In the genomic region with DNA sequence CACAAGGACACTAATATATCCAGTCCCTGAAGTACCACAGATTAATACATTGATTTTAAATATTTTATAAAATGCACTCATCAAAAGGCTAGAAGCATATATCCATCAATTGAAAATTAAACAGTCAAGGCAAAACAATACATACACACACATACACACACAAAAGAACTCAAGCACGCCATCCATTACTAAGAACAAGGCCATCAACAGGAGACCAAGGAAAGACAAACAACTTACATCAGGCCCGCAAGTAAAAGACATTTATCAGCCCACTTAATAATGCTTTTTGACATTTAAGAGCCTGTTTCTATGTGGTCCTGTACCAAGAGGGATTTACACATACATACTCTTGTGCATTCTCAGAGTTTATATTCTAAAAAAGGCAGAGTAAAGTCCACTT, we compare ENCODE assay signal across 15 cellular contexts. TPM values are rescaled to one million over a fixed set of nuclear protein-coding genes. Genes with fewer than 3 reads are reported as not detected.
DNase-seq lines count a peak whose midpoint lies in the region; ATAC-seq and TF ChIP-seq lines count a peak whose summit lies in the region.
"Had no signal": no experiment of that assay in that cellular context is flagged by ENCODE, and none has a peak within 500 bp of the region (broad histone marks: within the 10 kb centered on the region; RNA-seq: fewer than 3 reads in every experiment).

No MANE protein-coding gene starts in this region.

- ATAC-seq in HG03378 (IDR thresholded peaks at IDR 0.05; ENCODE audit: unreplicated experiment) (no peak), HG03354 (IDR thresholded peaks at IDR 0.05; ENCODE audit: poor library complexity, severe bottlenecking, unreplicated experiment) (no peak)
- ATAC-seq: CD8-positive, alpha-beta T cell; GM23338 had no signal

- H3K27me3 Mint-ChIP-seq in HFFc6 (ENCODE audit: insufficient read depth) (0 out of 2 replicates have a peak, but pooled peaks cover 2% of the 10 kb centered on the region), endodermal cell (ENCODE audit: insufficient read depth) (no peaks in the 10 kb centered on the region)

- no peaks in the 10 kb centered on the region for H3K4me1 ChIP-seq in endodermal cell (ENCODE audit: control insufficient read depth, insufficient read depth, low read length)
- H3K4me1 ChIP-seq: Caco-2 had no signal

- H3K27ac Mint-ChIP-seq in HFFc6 (no peak overlapping the region), endodermal cell (no peak overlapping the region)
- H3K27ac Mint-ChIP-seq: CD14-positive monocyte; CD8-positive, alpha-beta T cell; H9 had no signal

- H3K36me3 ChIP-seq in endodermal cell (ENCODE audit: control insufficient read depth, insufficient read depth, low read length): no peaks in the 10 kb centered on the region

- H3K27ac ChIP-seq in endodermal cell (ENCODE audit: low read depth, low read length): no peak overlapping the region
- H3K27ac ChIP-seq: 22Rv1, HL-60 had no signal

- no peaks in the 10 kb centered on the region for H3K9me3 Mint-ChIP-seq in HFFc6
- H3K9me3 Mint-ChIP-seq in endodermal cell: no peaks in the 10 kb centered on the region
- H3K9me3 Mint-ChIP-seq: CD8-positive, alpha-beta T cell; H9 had no signal

- H3K4me3 ChIP-seq in endodermal cell (ENCODE audit: low read length): no peak overlapping the region
- H3K4me3 ChIP-seq: GM23338 had no signal

- H3K9me3 ChIP-seq in endodermal cell (ENCODE audit: control insufficient read depth, low read length): no peaks in the 10 kb centered on the region
- H3K9me3 ChIP-seq: Caco-2 had no signal

- peak; percentile 53 for DNase-seq in DMS153 (lab: John Stamatoyannopoulos, UW)
- DNase-seq in DMS153 treated with DMSO at 0.1 percent for 48 hours (lab: John Stamatoyannopoulos, UW; ENCODE audit: unreplicated experiment): no peak
- DNase-seq in NCI-H1930 (lab: John Stamatoyannopoulos, UW): peak; percentile 55 to 69
- DNase-seq in NCI-H69 (lab: John Stamatoyannopoulos, UW): peak; percentile 74
- no peak for DNase-seq in HFFc6
- no peak for DNase-seq in endodermal cell
- DNase-seq: Caco-2; CD8-positive, alpha-beta T cell; H9 had no signal

- no peak for TF ChIP-seq CTCF in HFFc6 (IDR thresholded peaks at IDR 0.05)
- TF ChIP-seq CTCF in endodermal cell (conservative IDR thresholded peaks at IDR 0.05): no peak

- no peak overlapping the region for H3K9ac ChIP-seq in endodermal cell (ENCODE audit: extremely low read depth, low read length, poor library complexity, severe bottlenecking)

- H3K36me3 Mint-ChIP-seq in HFFc6 (ENCODE audit: low read depth) (no peaks in the 10 kb centered on the region), endodermal cell (ENCODE audit: low read depth) (no peaks in the 10 kb centered on the region)
- H3K36me3 Mint-ChIP-seq: CD14-positive monocyte; CD8-positive, alpha-beta T cell had no signal

- no peak overlapping the region for H3K4me3 Mint-ChIP-seq in HFFc6
- no peak overlapping the region for H3K4me3 Mint-ChIP-seq in endodermal cell
- H3K4me3 Mint-ChIP-seq: CD14-positive monocyte; CD8-positive, alpha-beta T cell; GM23338; H9 had no signal

- WGBS in endodermal cell (ENCODE audit: insufficient coverage in 1 of 2, insufficient read length in 1 of 2), 2 experiments: 95% methylated on average over 2 of the region's 2 CpGs; no CpG with 5 or more reads in 1 of the 2 experiments

- no peaks in the 10 kb centered on the region for H3K27me3 ChIP-seq in endodermal cell (ENCODE audit: control insufficient read depth, insufficient read depth, low read length, poor library complexity, severe bottlenecking)

- no peaks in the 10 kb centered on the region for H3K4me1 Mint-ChIP-seq in HFFc6 (ENCODE audit: low read depth)
- no peaks in the 10 kb centered on the region for H3K4me1 Mint-ChIP-seq in endodermal cell
- H3K4me1 Mint-ChIP-seq: CD14-positive monocyte had no signal

RNA-seq across cellular contexts. Expression of a gene that starts 50.0 kb away (rescaled TPM):
- total RNA-seq in HFFc6 (2021; fragmentation: NEBNext Ultra II Directional; extraction: Animal tissue kit (Norgen Biotek cat#: 25700)): 10 to 100 TPM; 15.8 to 22.4 (median 17.6) TPM
- 10 to 100 TPM; 33.0 to 34.9 TPM for total RNA-seq in endodermal cell
- polyA plus RNA-seq in endodermal cell (2013, experiment 1 of 2): 22.4 TPM
- polyA plus RNA-seq in endodermal cell (2013, experiment 2 of 2): 21.8 TPM
- polyA plus RNA-seq: CD14-positive monocyte had no signal

Comparison
In these comparisons a context has a peak if more than half of its experiments do, and no peak if none do; other contexts are left out.
1. DNase-seq: peak in DMS153 (single experiment), NCI-H1930 (2 of 2) and NCI-H69 (single experiment); none in DMS153 treated with DMSO at 0.1 percent for 48 hours (single experiment), HFFc6 (single experiment) and endodermal cell (single experiment).